Comparison of ENCODE assay signal across 23 cellular contexts in genomic region chr11:17736921-17737817, GRCh38. TPM values are rescaled to one million over a fixed set of nuclear protein-coding genes. Genes with fewer than 3 reads are reported as not detected.
DNase-seq lines count a peak whose midpoint lies in the region; FAIRE-seq and TF ChIP-seq lines count a peak whose summit lies in the region.
"Had no signal": no experiment of that assay in that cellular context is flagged by ENCODE, and none has a peak within 500 bp of the region (broad histone marks: within the 10 kb centered on the region; RNA-seq: fewer than 3 reads in every experiment).

No MANE protein-coding gene starts in this region.

- H2AK5ac ChIP-seq in H9 (ENCODE audit: insufficient read length, low read length): no peak overlapping the region

- no peak overlapping the region for H3T11ph ChIP-seq in H9 (ENCODE audit: low read length)

- no peak overlapping the region for H3K4ac ChIP-seq in H9 (ENCODE audit: low read depth, low read length)

- no peaks in the 10 kb centered on the region for H3K9me3 ChIP-seq in WERI-Rb-1 (ENCODE audit: severe bottlenecking)
- H3K9me3 ChIP-seq in kidney (ENCODE audit: control insufficient read depth in 1 of 2, low read length in 2 of 2): no peaks in the 10 kb centered on the region
- H3K9me3 ChIP-seq in suprapubic skin: no peaks in the 10 kb centered on the region
- no peaks in the 10 kb centered on the region for H3K9me3 ChIP-seq in H9 (ENCODE audit: control insufficient read depth, low read depth, low read length)
- H3K9me3 ChIP-seq: A549, colonic mucosa, lower lobe of right lung, uterus had no signal

- peak; percentile 21 for DNase-seq in activated CD4-positive, CD25-positive, alpha-beta regulatory T cell treated with anti-CD3 and anti-CD28 coated beads, Interleukin-2, amount 50 U/mL, for 72 hours
- DNase-seq in activated CD4-positive, CD25-positive, alpha-beta regulatory T cell (lab: John Stamatoyannopoulos, UW): no peak
- DNase-seq in WERI-Rb-1 (no peak), kidney (peak; percentile 30), suprapubic skin (ENCODE audit: low spot score in 2 of 2) (peak; percentile 40 to 72), brain microvascular endothelial cell (no peak), H9 (no peak)
- no peak for DNase-seq in stimulated activated naive CD4-positive, alpha-beta T cell (lab: John Stamatoyannopoulos, UW)
- DNase-seq: activated CD4-positive, alpha-beta T cell treated with anti-CD3 and anti-CD28 coated beads, Interleukin-2, amount 10 ng/mL, durations not matched to agents 7 days and 5 days; activated CD8-positive, alpha-beta memory T cell treated with anti-CD3 and anti-CD28 coated beads, Interleukin-2, amount 50 U/mL, for 4 hours; colonic mucosa; GM23248; lower lobe of right lung; NCI-H2107; NCI-H524; stimulated activated CD4-positive, alpha-beta T cell treated with anti-CD3 and anti-CD28 coated beads, Interleukin-4, amount 100 ng/mL, for 24 hours; uterus had no signal

- H3K27me3 ChIP-seq in WERI-Rb-1 (ENCODE audit: insufficient read depth, low read depth, severe bottlenecking): no peaks in the 10 kb centered on the region
- peaks cover 87% of the 10 kb centered on the region for H3K27me3 ChIP-seq in suprapubic skin
- H3K27me3 ChIP-seq in brain microvascular endothelial cell (replicated peaks): peaks cover 36% of the 10 kb centered on the region
- peaks cover 31% of the 10 kb centered on the region for H3K27me3 ChIP-seq in H9 (ENCODE audit: insufficient read depth, low read length)

- peaks cover 2 to 7% of the 10 kb centered on the region in 2 experiments; a peak in 4 of 5 replicates for H3K9me3 Mint-ChIP-seq in H9
- H3K9me3 Mint-ChIP-seq: activated CD4-positive, alpha-beta T cell treated with anti-CD3 and anti-CD28 coated beads, Interleukin-2, amount 10 ng/mL, durations not matched to agents 7 days and 5 days had no signal

- no peak overlapping the region for H3K56ac ChIP-seq in H9 (ENCODE audit: insufficient read length, low read depth, low read length)

- no peak for TF ChIP-seq POLR2A in suprapubic skin (IDR thresholded peaks at IDR 0.05)

- no peak overlapping the region for H4K5ac ChIP-seq in H9 (ENCODE audit: insufficient read length, low read depth, low read length)

- H3K79me2 ChIP-seq in H9 (ENCODE audit: insufficient read depth, low read length): no peaks in the 10 kb centered on the region
- H3K79me2 ChIP-seq: parathyroid adenoma had no signal

- H3K4me2 ChIP-seq in H9 (ENCODE audit: insufficient read depth, insufficient read length, low read length): no peak overlapping the region
- H3K4me2 ChIP-seq: A549 had no signal

- H3K4me3 Mint-ChIP-seq in H9: peak overlapping the region in 1 of 2 experiments; percentile 57; a peak in 3 of 5 replicates
- H3K4me3 Mint-ChIP-seq: activated CD4-positive, alpha-beta T cell treated with anti-CD3 and anti-CD28 coated beads, Interleukin-2, amount 10 ng/mL, durations not matched to agents 7 days and 5 days had no signal

- H3K36me3 ChIP-seq in WERI-Rb-1 (peaks cover 51% of the 10 kb centered on the region), kidney (ENCODE audit: control insufficient read depth in 1 of 2, insufficient read depth in 2 of 2, low read length in 2 of 2) (no peaks in the 10 kb centered on the region), suprapubic skin (no peaks in the 10 kb centered on the region), brain microvascular endothelial cell (replicated peaks) (no peaks in the 10 kb centered on the region)
- H3K36me3 ChIP-seq: colonic mucosa, lower lobe of right lung, SJSA1, uterus had no signal

- no peak overlapping the region for H3K27ac Mint-ChIP-seq in H9
- H3K27ac Mint-ChIP-seq: activated CD4-positive, alpha-beta T cell treated with anti-CD3 and anti-CD28 coated beads, Interleukin-2, amount 10 ng/mL, durations not matched to agents 7 days and 5 days had no signal

- H3K4me1 ChIP-seq in kidney (ENCODE audit: control insufficient read depth in 1 of 2, insufficient read depth in 1 of 2, low read depth in 1 of 2, low read length in 2 of 2) (peaks cover 0 to 2% of the 10 kb centered on the region in 2 donors), suprapubic skin (peaks cover 18% of the 10 kb centered on the region), H9 (ENCODE audit: insufficient read depth, low read length) (no peaks in the 10 kb centered on the region)
- H3K4me1 ChIP-seq: A549, colonic mucosa, parathyroid adenoma had no signal

- TF ChIP-seq EP300 in suprapubic skin (IDR thresholded peaks at IDR 0.05): no peak

- no peak overlapping the region for H3K23ac ChIP-seq in H9 (ENCODE audit: insufficient read length, low read depth, low read length)

- FAIRE-seq in kidney (lab: Jason Lieb, UNC): no peak
- FAIRE-seq: A549, D721Med had no signal

- H3K4me3 ChIP-seq in WERI-Rb-1 (ENCODE audit: low read depth, low read length) (peak overlapping the region; percentile 6), kidney (ENCODE audit: low read length in 2 of 2) (no peak overlapping the region), suprapubic skin (no peak overlapping the region), brain microvascular endothelial cell (ENCODE audit: low read depth, low read length) (no peak overlapping the region)
- H3K4me3 ChIP-seq: A549, colonic mucosa, GM23248, lower lobe of right lung, SJSA1, uterus had no signal

- no peaks in the 10 kb centered on the region for H4K20me1 ChIP-seq in H9 (ENCODE audit: control insufficient read depth, insufficient read depth, insufficient read length)

- H2BK15ac ChIP-seq in H9 (ENCODE audit: low read depth, low read length): no peak overlapping the region

- no peak overlapping the region for H3K14ac ChIP-seq in H9 (ENCODE audit: insufficient read depth, low read length)

- TF ChIP-seq CTCF in WERI-Rb-1 (IDR thresholded peaks at IDR 0.05; ENCODE audit: low read depth, low read length): no peak
- no peak for TF ChIP-seq CTCF in kidney (IDR thresholded peaks at IDR 0.05; ENCODE audit: borderline replicate concordance, extremely low read depth, insufficient read depth)
- no peak for TF ChIP-seq CTCF in suprapubic skin (IDR thresholded peaks at IDR 0.05)
- TF ChIP-seq CTCF in brain microvascular endothelial cell (IDR thresholded peaks at IDR 0.05; ENCODE audit: low read depth, low read length, missing control alignments): no peak
- TF ChIP-seq CTCF in H9 (conservative IDR thresholded peaks at IDR 0.05): no peak

- peaks cover 5% of the 10 kb centered on the region for H3K23me2 ChIP-seq in H9 (ENCODE audit: insufficient read length, low read depth, low read length, poor library complexity, severe bottlenecking)

- no peak overlapping the region for H3K9ac ChIP-seq in kidney (ENCODE audit: low read length in 2 of 2)
- H3K9ac ChIP-seq in H9 (ENCODE audit: extremely low read depth, insufficient read length, low read length): no peak overlapping the region
- H3K9ac ChIP-seq: GM23248, parathyroid adenoma had no signal

- no peak overlapping the region for H2BK12ac ChIP-seq in H9 (ENCODE audit: insufficient read length, low read depth, low read length)

- H2AFZ ChIP-seq in H9 (ENCODE audit: low read length): no peak overlapping the region
- H2AFZ ChIP-seq: GM23248 had no signal

- H3K27ac ChIP-seq in WERI-Rb-1 (peak overlapping the region; percentile 76), kidney (ENCODE audit: low read depth in 2 of 2, low read length in 2 of 2) (no peak overlapping the region), suprapubic skin (no peak overlapping the region), brain microvascular endothelial cell (no peak overlapping the region), H9 (ENCODE audit: insufficient read length, low read depth, low read length) (no peak overlapping the region)
- H3K27ac ChIP-seq: A549, C4-2B, colonic mucosa, GM23248, lower lobe of right lung, parathyroid adenoma, SJSA1, uterus had no signal

- H3K79me1 ChIP-seq in H9 (ENCODE audit: insufficient read depth, low read depth, low read length, poor library complexity, severe bottlenecking): no peaks in the 10 kb centered on the region

- in situ Hi-C loops in brain microvascular endothelial cell (cut with HindIII; ENCODE audit: low pct_ligation_motif_present, low sequenced_read_pairs): loop anchor here (25.0 kb wide), 1 partner anchor 250 kb away; no protein-coding TSS in a partner anchor

- intact Hi-C loops in kidney (cut with DNase I): no loop called here

- no peak overlapping the region for H4K8ac ChIP-seq in H9 (replicated peaks; ENCODE audit: insufficient read length, low read depth, low read length)

- no peak overlapping the region for H3K18ac ChIP-seq in H9 (ENCODE audit: insufficient read length, low read depth, low read length)

- peaks cover 0 to 2% (median 0%) of the 10 kb centered on the region in 3 experiments; a peak in 1 of 7 replicates for H3K36me3 Mint-ChIP-seq in H9 (ENCODE audit: insufficient read depth in 1 of 3, low read depth in 3 of 3)

- no peak overlapping the region for H4K91ac ChIP-seq in H9 (ENCODE audit: insufficient read length, low read depth, low read length)

- no peak overlapping the region for H2BK120ac ChIP-seq in H9 (ENCODE audit: low read depth, low read length, poor library complexity, severe bottlenecking)

- 70% methylated on average over 10 of the region's 15 CpGs for WGBS in suprapubic skin
- no CpG with 5 or more reads among the region's 15 CpGs for WGBS in H9 (ENCODE audit: extremely low coverage, insufficient read length, low lambda C conversion rate)

- H3K27me3 Mint-ChIP-seq in H9 (ENCODE audit: low read depth): peaks cover 36% of the 10 kb centered on the region

- no peak overlapping the region for H2BK5ac ChIP-seq in H9 (ENCODE audit: insufficient read length, low read length)

- no peak overlapping the region for H2BK20ac ChIP-seq in H9 (ENCODE audit: low read depth, low read length, poor library complexity, severe bottlenecking)

- H3K4me1 Mint-ChIP-seq in H9: peaks cover 2 to 20% of the 10 kb centered on the region in 2 experiments; a peak in 3 of 4 replicates

RNA-seq across cellular contexts. Expression of gene KCNC1, which starts 2.6 kb away (rescaled TPM):
- total RNA-seq in kidney (0.03 TPM), suprapubic skin (not detected), H9 (2021) (0.04 TPM in 1 of 2 replicates, not detected in the other)
- polyA plus RNA-seq in kidney (ENCODE audit: insufficient read depth, low read depth, low replicate concordance): not detected
- total RNA-seq: activated CD4-positive, alpha-beta T cell treated with anti-CD3 and anti-CD28 coated beads, Interleukin-2, amount 10 ng/mL, durations not matched to agents 7 days and 5 days; GM23248; lower lobe of right lung; SJSA1; T-helper 2 cell treated with Interferon-gamma antibody and Interleukin-4, amounts not matched to agents 100 ng/mL and 5 ng/mL, for 36 hours had no signal
- polyA plus RNA-seq: GM23248 had no signal

RNA-seq across cellular contexts. Expression of gene MYOD1, which starts 17.8 kb away (rescaled TPM):
- total RNA-seq in kidney (not detected), suprapubic skin (not detected), H9 (2021) (not detected in 2 replicates)
- polyA plus RNA-seq in kidney (ENCODE audit: insufficient read depth, low read depth, low replicate concordance): not detected
- total RNA-seq: activated CD4-positive, alpha-beta T cell treated with anti-CD3 and anti-CD28 coated beads, Interleukin-2, amount 10 ng/mL, durations not matched to agents 7 days and 5 days; colonic mucosa; GM23248; lower lobe of right lung; SJSA1; T-helper 2 cell treated with Interferon-gamma antibody and Interleukin-4, amounts not matched to agents 100 ng/mL and 5 ng/mL, for 36 hours; uterus had no signal
- polyA plus RNA-seq: A549, GM23248 had no signal

Comparison
In these comparisons a context has a peak if more than half of its experiments do, and no peak if none do; other contexts are left out.
1. DNase-seq: peak in activated CD4-positive, CD25-positive, alpha-beta regulatory T cell treated with anti-CD3 and anti-CD28 coated beads, Interleukin-2, amount 50 U/mL, for 72 hours (single experiment), kidney (single experiment) and suprapubic skin (2 of 2); none in activated CD4-positive, CD25-positive, alpha-beta regulatory T cell (0 of 4), WERI-Rb-1 (single experiment), stimulated activated naive CD4-positive, alpha-beta T cell (0 of 6), brain microvascular endothelial cell (single experiment) and H9 (single experiment).